8 cellular contexts compared by ENCODE assay signal in genomic region chr3:46695177-46695961, GRCh38. TPM values are rescaled to one million over a fixed set of nuclear protein-coding genes. Genes with fewer than 3 reads are reported as not detected.
A peak's percentile ranks its signal among the peaks of the same experiment; 100 is the strongest.
DNase-seq lines count a peak whose midpoint lies in the region; ATAC-seq and TF ChIP-seq lines count a peak whose summit lies in the region.

No MANE protein-coding gene starts in this region.

- H3K79me1 ChIP-seq in mesendoderm (ENCODE audit: low read length) = no peaks in the 10 kb centered on the region

- TF ChIP-seq EP300 in tibial nerve (IDR thresholded peaks at IDR 0.05) = peak in 1 of 2 donors; percentile 73

- H4K5ac ChIP-seq in mesendoderm (ENCODE audit: low read length) = no peak overlapping the region

- H3K36me3 ChIP-seq in mesendoderm (ENCODE audit: control insufficient read depth, insufficient read depth, low read length) = no peaks in the 10 kb centered on the region
- H3K36me3 ChIP-seq in tibial nerve = no peaks in the 10 kb centered on the region

- H3K9me3 ChIP-seq in tibial nerve = no peaks in the 10 kb centered on the region

- H3K27ac ChIP-seq in mesendoderm (ENCODE audit: low read depth, low read length) = no peak overlapping the region
- H3K27ac ChIP-seq in tibial nerve = peak overlapping the region in 3 of 4 donors; percentile 27 to 77 (median 75)

- WGBS in mesendoderm (ENCODE audit: extremely low coverage, insufficient coverage, low lambda C conversion rate) = no CpG with 5 or more reads among the region's 11 CpGs
- 71 to 78% methylated on average over 11 of the region's 11 CpGs for WGBS in tibial nerve, 2 donors

- H2AK5ac ChIP-seq in mesendoderm (ENCODE audit: low read length) = no peak overlapping the region

- no peak overlapping the region for H2BK5ac ChIP-seq in mesendoderm (ENCODE audit: low read length)

- peak in 1 of 5 experiments; percentile 11 for TF ChIP-seq CTCF in tibial nerve (IDR thresholded peaks at IDR 0.05)

- no peak overlapping the region for H3K4me2 ChIP-seq in mesendoderm (ENCODE audit: low read length)

- H4K8ac ChIP-seq in mesendoderm (ENCODE audit: low read depth, low read length) = no peak overlapping the region

- DNase-seq in CD1c-positive myeloid dendritic cell (ENCODE audit: extremely low spot score) = peak; percentile 93
- peak; percentile 50 for DNase-seq in KG1 (lab: John Stamatoyannopoulos, UW)
- DNase-seq in activated CD4-positive, alpha-beta T cell treated with anti-CD3 and anti-CD28 coated beads for 1 hour = peak; percentile 27
- DNase-seq in dermis microvascular lymphatic vessel endothelial cell (ENCODE audit: low read depth in 2 of 2) = peak; percentile 70 to 92
- peak; percentile 85 for DNase-seq in mesendoderm
- peak; percentile 27 to 53 for DNase-seq in tibial nerve (ENCODE audit: low spot score in 2 of 2)
- DNase-seq in DMS114 treated with DMSO at 0.1 percent for 48 hours (lab: John Stamatoyannopoulos, UW; ENCODE audit: unreplicated experiment) = no peak

- no peak for TF ChIP-seq POLR2A in tibial nerve (IDR thresholded peaks at IDR 0.05)

- no peak overlapping the region for H2BK120ac ChIP-seq in mesendoderm (ENCODE audit: low read depth, low read length)

- H3K4me1 ChIP-seq in mesendoderm (ENCODE audit: control insufficient read depth, low read depth, low read length) (peaks cover 3% of the 10 kb centered on the region), tibial nerve (peaks cover 0 to 77% (median 31%) of the 10 kb centered on the region in 4 donors)

- ATAC-seq in HG03135 (IDR thresholded peaks at IDR 0.05; ENCODE audit: unreplicated experiment) = no peak

- H3K18ac ChIP-seq in mesendoderm (ENCODE audit: low read length) = no peak overlapping the region

- H3K27me3 ChIP-seq in mesendoderm (ENCODE audit: insufficient read depth, low read length, poor library complexity) (no peaks in the 10 kb centered on the region), tibial nerve (no peaks in the 10 kb centered on the region)

- H3K4me3 ChIP-seq in mesendoderm (ENCODE audit: low read length) = no peak overlapping the region
- H3K4me3 ChIP-seq in tibial nerve = no peak overlapping the region

- no peak overlapping the region for H2BK15ac ChIP-seq in mesendoderm (replicated peaks; ENCODE audit: low read depth)

- no peak overlapping the region for H3K4ac ChIP-seq in mesendoderm (ENCODE audit: low read depth, low read length)

- H3K9ac ChIP-seq in mesendoderm (ENCODE audit: low read length) = no peak overlapping the region

- H3K56ac ChIP-seq in mesendoderm (ENCODE audit: low read length) = no peak overlapping the region

- H3K23ac ChIP-seq in mesendoderm (ENCODE audit: low read length) = no peak overlapping the region

- H3K79me2 ChIP-seq in mesendoderm (ENCODE audit: control insufficient read depth, insufficient read depth, low read length) = no peaks in the 10 kb centered on the region

RNA-seq across cellular contexts. Expression of gene ALS2CL, which starts 1.9 kb away (rescaled TPM):
- 4.9 and 5.4 TPM in 2 replicates for total RNA-seq in dermis microvascular lymphatic vessel endothelial cell
- 1.8 TPM for polyA plus RNA-seq in mesendoderm (2013, experiment 1 of 2)
- polyA plus RNA-seq in mesendoderm (2013, experiment 2 of 2) = 1.9 TPM
- 10 to 100 TPM; 13.0 to 20.1 (median 16.4) TPM for total RNA-seq in tibial nerve

RNA-seq across cellular contexts. Expression of gene TMIE, which starts 5.8 kb away (rescaled TPM):
- total RNA-seq in dermis microvascular lymphatic vessel endothelial cell (under 0.01 TPM in 1 of 2 replicates, not detected in the other), tibial nerve (under 1 TPM in 1 of 4 donors, not detected in 3; 0.21 TPM)
- polyA plus RNA-seq in mesendoderm (2013, experiment 1 of 2) = 0.27 TPM
- 0.34 TPM for polyA plus RNA-seq in mesendoderm (2013, experiment 2 of 2)

RNA-seq across cellular contexts. Expression of gene PRSS50, which starts 22.3 kb away (rescaled TPM):
- total RNA-seq in dermis microvascular lymphatic vessel endothelial cell (not detected in 2 replicates), tibial nerve (under 1 TPM in 2 of 4 donors, not detected in 2; 0.22 to 0.42 TPM)
- polyA plus RNA-seq in mesendoderm (2013, experiment 1 of 2) = 0.06 TPM
- polyA plus RNA-seq in mesendoderm (2013, experiment 2 of 2) = 0.17 TPM
